Comparison of ENCODE assay signal across 13 cellular contexts in the genomic region with DNA sequence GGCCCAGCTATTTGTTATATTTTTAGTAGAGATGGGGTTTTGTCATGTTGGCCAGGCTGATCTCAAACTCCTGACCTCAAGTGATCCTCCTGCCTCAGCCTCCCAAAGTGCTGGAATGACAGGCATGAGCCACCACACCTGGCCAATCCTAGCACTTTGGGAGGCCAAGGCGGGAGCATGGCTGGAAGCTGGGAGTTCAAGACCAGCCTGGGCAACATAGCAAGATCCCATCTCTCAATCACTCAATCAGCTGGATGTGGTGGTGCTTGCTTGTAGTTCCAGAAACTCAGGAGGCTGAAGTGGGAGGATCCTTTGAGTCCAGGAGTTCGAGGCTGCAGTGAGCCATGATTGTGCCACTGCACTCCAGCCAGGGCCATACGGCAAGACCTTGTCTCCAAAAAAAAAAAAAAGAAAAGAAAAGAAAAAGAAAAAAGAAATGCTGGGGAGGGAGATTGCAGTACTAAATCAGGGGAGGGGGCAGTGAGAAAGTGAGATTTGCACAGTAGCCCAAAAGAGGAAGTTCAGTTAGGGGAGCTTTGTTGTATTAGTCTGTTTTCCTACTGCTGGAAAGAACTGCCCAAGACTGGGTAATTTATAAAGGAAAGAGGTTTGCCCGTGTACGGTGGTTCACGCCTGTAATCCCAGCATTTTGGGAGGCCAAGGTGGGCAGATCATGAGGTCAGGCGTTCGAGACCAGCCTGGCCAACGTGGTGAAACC. TPM values are rescaled to one million over a fixed set of nuclear protein-coding genes. Genes with fewer than 3 reads are reported as not detected.
"Had no signal": no experiment of that assay in that cellular context is flagged by ENCODE, and none has a peak within 500 bp of the region (broad histone marks: within the 10 kb centered on the region; RNA-seq: fewer than 3 reads in every experiment).

No MANE protein-coding gene starts in this region.

RNA-seq across cellular contexts. Expression of a gene that starts 24.5 kb away (rescaled TPM):
- total RNA-seq: activated naive CD4-positive, alpha-beta T cell treated with anti-CD3 and anti-CD28 coated beads for 36 hours; activated T-cell treated with anti-CD3 and anti-CD28 coated beads, Interleukin-2, amount 50 U/mL, for 4 hours; body of pancreas; cardiac septum; epithelial cell of proximal tubule; fibroblast of lung; foreskin keratinocyte; hepatocyte; liver; mesenteric fat pad; occipital lobe; renal cortical epithelial cell; subcutaneous adipose tissue had no signal
- polyA plus RNA-seq: fibroblast of lung, foreskin keratinocyte, hepatocyte, liver had no signal
